ENCODE assay signal across 1 cellular context in the genomic region with DNA sequence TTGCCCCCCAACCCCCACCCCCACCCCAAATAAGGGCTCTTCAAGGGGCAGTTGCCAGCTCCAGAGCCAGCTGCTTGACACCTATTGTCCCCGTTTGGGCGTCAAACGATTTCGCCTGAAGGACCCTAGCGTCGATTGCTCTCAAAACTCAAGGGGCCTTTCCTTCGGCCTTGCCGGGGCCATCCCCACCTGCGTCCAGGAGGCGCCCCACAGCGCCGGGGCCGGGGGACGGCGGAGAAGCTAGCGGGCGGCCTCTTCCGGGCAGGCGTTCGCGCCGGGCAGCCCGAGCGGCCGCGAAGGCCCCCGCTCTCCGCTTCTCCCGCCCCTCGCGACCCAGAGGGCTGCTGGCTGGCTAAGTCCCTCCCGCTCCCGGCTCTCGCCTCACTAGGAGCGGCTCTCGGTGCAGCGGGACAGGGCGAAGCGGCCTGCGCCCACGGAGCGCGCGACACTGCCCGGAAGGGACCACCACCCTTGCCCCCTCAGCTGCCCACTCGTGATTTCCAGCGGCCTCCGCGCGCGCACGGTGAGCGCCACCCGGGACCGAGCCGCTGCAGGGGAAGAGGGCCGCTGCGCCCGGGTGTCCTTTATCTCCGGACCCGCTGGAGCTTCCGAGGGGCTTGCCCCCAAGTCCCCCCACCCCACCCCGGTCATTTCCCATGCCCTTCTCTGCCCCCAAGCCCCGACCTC.
TF ChIP-seq lines count a peak whose summit lies in the region.

A gene with protein sequence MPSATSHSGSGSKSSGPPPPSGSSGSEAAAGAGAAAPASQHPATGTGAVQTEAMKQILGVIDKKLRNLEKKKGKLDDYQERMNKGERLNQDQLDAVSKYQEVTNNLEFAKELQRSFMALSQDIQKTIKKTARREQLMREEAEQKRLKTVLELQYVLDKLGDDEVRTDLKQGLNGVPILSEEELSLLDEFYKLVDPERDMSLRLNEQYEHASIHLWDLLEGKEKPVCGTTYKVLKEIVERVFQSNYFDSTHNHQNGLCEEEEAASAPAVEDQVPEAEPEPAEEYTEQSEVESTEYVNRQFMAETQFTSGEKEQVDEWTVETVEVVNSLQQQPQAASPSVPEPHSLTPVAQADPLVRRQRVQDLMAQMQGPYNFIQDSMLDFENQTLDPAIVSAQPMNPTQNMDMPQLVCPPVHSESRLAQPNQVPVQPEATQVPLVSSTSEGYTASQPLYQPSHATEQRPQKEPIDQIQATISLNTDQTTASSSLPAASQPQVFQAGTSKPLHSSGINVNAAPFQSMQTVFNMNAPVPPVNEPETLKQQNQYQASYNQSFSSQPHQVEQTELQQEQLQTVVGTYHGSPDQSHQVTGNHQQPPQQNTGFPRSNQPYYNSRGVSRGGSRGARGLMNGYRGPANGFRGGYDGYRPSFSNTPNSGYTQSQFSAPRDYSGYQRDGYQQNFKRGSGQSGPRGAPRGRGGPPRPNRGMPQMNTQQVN (plus strand): TSS at position 383 of the 687 bp plus-strand sequence. CDS start 690 bp downstream, outside the sequence.

TF ChIP-seq in HepG2, 621 proteins besides CTCF, POLR2A, EP300 and RAD21 (continued from another document and continues in another):
- TF ChIP-seq, protein P1, sequence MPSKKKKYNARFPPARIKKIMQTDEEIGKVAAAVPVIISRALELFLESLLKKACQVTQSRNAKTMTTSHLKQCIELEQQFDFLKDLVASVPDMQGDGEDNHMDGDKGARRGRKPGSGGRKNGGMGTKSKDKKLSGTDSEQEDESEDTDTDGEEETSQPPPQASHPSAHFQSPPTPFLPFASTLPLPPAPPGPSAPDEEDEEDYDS (CRISPR knock-in tag; IDR thresholded peaks at IDR 0.05): peak; percentile 47; the same call in 1 of the 2 replicates
- TF ChIP-seq NCOA5 (CRISPR knock-in tag; IDR thresholded peaks at IDR 0.05) (no peak), ZNF619 (CRISPR knock-in tag; IDR thresholded peaks at IDR 0.05) (0 out of 2 replicates have a peak, but pooled peaks have one; percentile 49), ZNF160 (CRISPR knock-in tag; IDR thresholded peaks at IDR 0.05) (no peak), SAP130 (CRISPR knock-in tag; IDR thresholded peaks at IDR 0.05; ENCODE audit: low read depth) (peak; percentile 57; the same call in 1 of the 2 replicates), TAF1 (CRISPR knock-in tag; IDR thresholded peaks at IDR 0.05) (peak; percentile 73), GTF2F1 (IDR thresholded peaks at IDR 0.05; ENCODE audit: low read length) (no peak), MAFG (CRISPR knock-in tag; IDR thresholded peaks at IDR 0.05) (no peak), KDM5A (IDR thresholded peaks at IDR 0.05; ENCODE audit: borderline replicate concordance, low read length) (no peak), ZNF572 (CRISPR knock-in tag; IDR thresholded peaks at IDR 0.05) (no peak), SRY (CRISPR knock-in tag; IDR thresholded peaks at IDR 0.05) (peak; percentile 27; the same call in 1 of the 2 replicates), ZNF780A (CRISPR knock-in tag; IDR thresholded peaks at IDR 0.05) (peak; percentile 44; the same call in 1 of the 2 replicates), ZNF317 (CRISPR knock-in tag; IDR thresholded peaks at IDR 0.05) (0 out of 2 replicates have a peak, but pooled peaks have one; percentile 50), GABPA (IDR thresholded peaks at IDR 0.05; ENCODE audit: low read depth, low read length) (no peak), GABPA (CRISPR knock-in tag; IDR thresholded peaks at IDR 0.05; ENCODE audit: low read depth) (no peak), MTF2 (CRISPR knock-in tag; IDR thresholded peaks at IDR 0.05; ENCODE audit: borderline replicate concordance) (no peak), ZKSCAN5 (CRISPR knock-in tag; IDR thresholded peaks at IDR 0.05) (no peak), ZMYM2 (CRISPR knock-in tag; IDR thresholded peaks at IDR 0.05) (no peak), SP2 (CRISPR knock-in tag; IDR thresholded peaks at IDR 0.05) (peak; percentile 1; the same call in 1 of the 2 replicates), SIN3A (IDR thresholded peaks at IDR 0.05; ENCODE audit: borderline replicate concordance, low read depth, low read length) (peak; percentile 66; the same call in 1 of the 2 replicates), ZNF724P (CRISPR knock-in tag; IDR thresholded peaks at IDR 0.05; ENCODE audit: borderline replicate concordance) (0 out of 2 replicates have a peak, but pooled peaks have one; percentile 72), YY1 (IDR thresholded peaks at IDR 0.05; ENCODE audit: insufficient read depth, insufficient replicate concordance, low read depth, low read length) (peak; percentile 71), ZBTB42 (CRISPR knock-in tag; IDR thresholded peaks at IDR 0.05) (0 out of 2 replicates have a peak, but pooled peaks have one; percentile 30), ZNF17 (CRISPR knock-in tag; IDR thresholded peaks at IDR 0.05) (no peak), ZNF792 (CRISPR knock-in tag; IDR thresholded peaks at IDR 0.05) (peak; percentile 16), ARNTL (CRISPR knock-in tag; IDR thresholded peaks at IDR 0.05) (0 out of 2 replicates have a peak, but pooled peaks have one; percentile 26), ZNF614 (CRISPR knock-in tag; IDR thresholded peaks at IDR 0.05; ENCODE audit: borderline replicate concordance) (0 out of 2 replicates have a peak, but pooled peaks have one; percentile 18)
- TF ChIP-seq, protein P2, sequence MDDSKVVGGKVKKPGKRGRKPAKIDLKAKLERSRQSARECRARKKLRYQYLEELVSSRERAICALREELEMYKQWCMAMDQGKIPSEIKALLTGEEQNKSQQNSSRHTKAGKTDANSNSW (CRISPR knock-in tag; IDR thresholded peaks at IDR 0.05; ENCODE audit: borderline replicate concordance): no peak
- TF ChIP-seq, protein P3, sequence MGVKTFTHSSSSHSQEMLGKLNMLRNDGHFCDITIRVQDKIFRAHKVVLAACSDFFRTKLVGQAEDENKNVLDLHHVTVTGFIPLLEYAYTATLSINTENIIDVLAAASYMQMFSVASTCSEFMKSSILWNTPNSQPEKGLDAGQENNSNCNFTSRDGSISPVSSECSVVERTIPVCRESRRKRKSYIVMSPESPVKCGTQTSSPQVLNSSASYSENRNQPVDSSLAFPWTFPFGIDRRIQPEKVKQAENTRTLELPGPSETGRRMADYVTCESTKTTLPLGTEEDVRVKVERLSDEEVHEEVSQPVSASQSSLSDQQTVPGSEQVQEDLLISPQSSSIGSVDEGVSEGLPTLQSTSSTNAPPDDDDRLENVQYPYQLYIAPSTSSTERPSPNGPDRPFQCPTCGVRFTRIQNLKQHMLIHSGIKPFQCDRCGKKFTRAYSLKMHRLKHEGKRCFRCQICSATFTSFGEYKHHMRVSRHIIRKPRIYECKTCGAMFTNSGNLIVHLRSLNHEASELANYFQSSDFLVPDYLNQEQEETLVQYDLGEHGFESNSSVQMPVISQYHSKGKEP (CRISPR knock-in tag; IDR thresholded peaks at IDR 0.05): no peak
- TF ChIP-seq, protein P4, sequence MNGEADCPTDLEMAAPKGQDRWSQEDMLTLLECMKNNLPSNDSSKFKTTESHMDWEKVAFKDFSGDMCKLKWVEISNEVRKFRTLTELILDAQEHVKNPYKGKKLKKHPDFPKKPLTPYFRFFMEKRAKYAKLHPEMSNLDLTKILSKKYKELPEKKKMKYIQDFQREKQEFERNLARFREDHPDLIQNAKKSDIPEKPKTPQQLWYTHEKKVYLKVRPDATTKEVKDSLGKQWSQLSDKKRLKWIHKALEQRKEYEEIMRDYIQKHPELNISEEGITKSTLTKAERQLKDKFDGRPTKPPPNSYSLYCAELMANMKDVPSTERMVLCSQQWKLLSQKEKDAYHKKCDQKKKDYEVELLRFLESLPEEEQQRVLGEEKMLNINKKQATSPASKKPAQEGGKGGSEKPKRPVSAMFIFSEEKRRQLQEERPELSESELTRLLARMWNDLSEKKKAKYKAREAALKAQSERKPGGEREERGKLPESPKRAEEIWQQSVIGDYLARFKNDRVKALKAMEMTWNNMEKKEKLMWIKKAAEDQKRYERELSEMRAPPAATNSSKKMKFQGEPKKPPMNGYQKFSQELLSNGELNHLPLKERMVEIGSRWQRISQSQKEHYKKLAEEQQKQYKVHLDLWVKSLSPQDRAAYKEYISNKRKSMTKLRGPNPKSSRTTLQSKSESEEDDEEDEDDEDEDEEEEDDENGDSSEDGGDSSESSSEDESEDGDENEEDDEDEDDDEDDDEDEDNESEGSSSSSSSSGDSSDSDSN (CRISPR knock-in tag; IDR thresholded peaks at IDR 0.05): peak; percentile 99
- TF ChIP-seq, protein P5, sequence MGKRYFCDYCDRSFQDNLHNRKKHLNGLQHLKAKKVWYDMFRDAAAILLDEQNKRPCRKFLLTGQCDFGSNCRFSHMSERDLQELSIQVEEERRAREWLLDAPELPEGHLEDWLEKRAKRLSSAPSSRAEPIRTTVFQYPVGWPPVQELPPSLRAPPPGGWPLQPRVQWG (CRISPR knock-in tag; IDR thresholded peaks at IDR 0.05; ENCODE audit: borderline replicate concordance, low read depth): no peak
- TF ChIP-seq, protein P6, sequence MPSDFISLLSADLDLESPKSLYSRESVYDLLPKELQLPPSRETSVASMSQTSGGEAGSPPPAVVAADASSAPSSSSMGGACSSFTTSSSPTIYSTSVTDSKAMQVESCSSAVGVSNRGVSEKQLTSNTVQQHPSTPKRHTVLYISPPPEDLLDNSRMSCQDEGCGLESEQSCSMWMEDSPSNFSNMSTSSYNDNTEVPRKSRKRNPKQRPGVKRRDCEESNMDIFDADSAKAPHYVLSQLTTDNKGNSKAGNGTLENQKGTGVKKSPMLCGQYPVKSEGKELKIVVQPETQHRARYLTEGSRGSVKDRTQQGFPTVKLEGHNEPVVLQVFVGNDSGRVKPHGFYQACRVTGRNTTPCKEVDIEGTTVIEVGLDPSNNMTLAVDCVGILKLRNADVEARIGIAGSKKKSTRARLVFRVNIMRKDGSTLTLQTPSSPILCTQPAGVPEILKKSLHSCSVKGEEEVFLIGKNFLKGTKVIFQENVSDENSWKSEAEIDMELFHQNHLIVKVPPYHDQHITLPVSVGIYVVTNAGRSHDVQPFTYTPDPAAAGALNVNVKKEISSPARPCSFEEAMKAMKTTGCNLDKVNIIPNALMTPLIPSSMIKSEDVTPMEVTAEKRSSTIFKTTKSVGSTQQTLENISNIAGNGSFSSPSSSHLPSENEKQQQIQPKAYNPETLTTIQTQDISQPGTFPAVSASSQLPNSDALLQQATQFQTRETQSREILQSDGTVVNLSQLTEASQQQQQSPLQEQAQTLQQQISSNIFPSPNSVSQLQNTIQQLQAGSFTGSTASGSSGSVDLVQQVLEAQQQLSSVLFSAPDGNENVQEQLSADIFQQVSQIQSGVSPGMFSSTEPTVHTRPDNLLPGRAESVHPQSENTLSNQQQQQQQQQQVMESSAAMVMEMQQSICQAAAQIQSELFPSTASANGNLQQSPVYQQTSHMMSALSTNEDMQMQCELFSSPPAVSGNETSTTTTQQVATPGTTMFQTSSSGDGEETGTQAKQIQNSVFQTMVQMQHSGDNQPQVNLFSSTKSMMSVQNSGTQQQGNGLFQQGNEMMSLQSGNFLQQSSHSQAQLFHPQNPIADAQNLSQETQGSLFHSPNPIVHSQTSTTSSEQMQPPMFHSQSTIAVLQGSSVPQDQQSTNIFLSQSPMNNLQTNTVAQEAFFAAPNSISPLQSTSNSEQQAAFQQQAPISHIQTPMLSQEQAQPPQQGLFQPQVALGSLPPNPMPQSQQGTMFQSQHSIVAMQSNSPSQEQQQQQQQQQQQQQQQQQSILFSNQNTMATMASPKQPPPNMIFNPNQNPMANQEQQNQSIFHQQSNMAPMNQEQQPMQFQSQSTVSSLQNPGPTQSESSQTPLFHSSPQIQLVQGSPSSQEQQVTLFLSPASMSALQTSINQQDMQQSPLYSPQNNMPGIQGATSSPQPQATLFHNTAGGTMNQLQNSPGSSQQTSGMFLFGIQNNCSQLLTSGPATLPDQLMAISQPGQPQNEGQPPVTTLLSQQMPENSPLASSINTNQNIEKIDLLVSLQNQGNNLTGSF (CRISPR knock-in tag; IDR thresholded peaks at IDR 0.05): peak; percentile 55; the same call in 1 of the 2 replicates
- TF ChIP-seq, protein P7, sequence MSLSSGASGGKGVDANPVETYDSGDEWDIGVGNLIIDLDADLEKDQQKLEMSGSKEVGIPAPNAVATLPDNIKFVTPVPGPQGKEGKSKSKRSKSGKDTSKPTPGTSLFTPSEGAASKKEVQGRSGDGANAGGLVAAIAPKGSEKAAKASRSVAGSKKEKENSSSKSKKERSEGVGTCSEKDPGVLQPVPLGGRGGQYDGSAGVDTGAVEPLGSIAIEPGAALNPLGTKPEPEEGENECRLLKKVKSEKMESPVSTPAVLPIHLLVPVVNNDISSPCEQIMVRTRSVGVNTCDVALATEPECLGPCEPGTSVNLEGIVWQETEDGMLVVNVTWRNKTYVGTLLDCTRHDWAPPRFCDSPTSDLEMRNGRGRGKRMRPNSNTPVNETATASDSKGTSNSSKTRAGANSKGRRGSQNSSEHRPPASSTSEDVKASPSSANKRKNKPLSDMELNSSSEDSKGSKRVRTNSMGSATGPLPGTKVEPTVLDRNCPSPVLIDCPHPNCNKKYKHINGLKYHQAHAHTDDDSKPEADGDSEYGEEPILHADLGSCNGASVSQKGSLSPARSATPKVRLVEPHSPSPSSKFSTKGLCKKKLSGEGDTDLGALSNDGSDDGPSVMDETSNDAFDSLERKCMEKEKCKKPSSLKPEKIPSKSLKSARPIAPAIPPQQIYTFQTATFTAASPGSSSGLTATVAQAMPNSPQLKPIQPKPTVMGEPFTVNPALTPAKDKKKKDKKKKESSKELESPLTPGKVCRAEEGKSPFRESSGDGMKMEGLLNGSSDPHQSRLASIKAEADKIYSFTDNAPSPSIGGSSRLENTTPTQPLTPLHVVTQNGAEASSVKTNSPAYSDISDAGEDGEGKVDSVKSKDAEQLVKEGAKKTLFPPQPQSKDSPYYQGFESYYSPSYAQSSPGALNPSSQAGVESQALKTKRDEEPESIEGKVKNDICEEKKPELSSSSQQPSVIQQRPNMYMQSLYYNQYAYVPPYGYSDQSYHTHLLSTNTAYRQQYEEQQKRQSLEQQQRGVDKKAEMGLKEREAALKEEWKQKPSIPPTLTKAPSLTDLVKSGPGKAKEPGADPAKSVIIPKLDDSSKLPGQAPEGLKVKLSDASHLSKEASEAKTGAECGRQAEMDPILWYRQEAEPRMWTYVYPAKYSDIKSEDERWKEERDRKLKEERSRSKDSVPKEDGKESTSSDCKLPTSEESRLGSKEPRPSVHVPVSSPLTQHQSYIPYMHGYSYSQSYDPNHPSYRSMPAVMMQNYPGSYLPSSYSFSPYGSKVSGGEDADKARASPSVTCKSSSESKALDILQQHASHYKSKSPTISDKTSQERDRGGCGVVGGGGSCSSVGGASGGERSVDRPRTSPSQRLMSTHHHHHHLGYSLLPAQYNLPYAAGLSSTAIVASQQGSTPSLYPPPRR (CRISPR knock-in tag; IDR thresholded peaks at IDR 0.05; ENCODE audit: borderline replicate concordance): no peak
- TF ChIP-seq, protein P8, sequence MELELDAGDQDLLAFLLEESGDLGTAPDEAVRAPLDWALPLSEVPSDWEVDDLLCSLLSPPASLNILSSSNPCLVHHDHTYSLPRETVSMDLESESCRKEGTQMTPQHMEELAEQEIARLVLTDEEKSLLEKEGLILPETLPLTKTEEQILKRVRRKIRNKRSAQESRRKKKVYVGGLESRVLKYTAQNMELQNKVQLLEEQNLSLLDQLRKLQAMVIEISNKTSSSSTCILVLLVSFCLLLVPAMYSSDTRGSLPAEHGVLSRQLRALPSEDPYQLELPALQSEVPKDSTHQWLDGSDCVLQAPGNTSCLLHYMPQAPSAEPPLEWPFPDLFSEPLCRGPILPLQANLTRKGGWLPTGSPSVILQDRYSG (CRISPR knock-in tag; IDR thresholded peaks at IDR 0.05): 0 out of 2 replicates have a peak, but pooled peaks have one; percentile 12
- TF ChIP-seq, protein P9, sequence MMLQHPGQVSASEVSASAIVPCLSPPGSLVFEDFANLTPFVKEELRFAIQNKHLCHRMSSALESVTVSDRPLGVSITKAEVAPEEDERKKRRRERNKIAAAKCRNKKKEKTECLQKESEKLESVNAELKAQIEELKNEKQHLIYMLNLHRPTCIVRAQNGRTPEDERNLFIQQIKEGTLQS (CRISPR knock-in tag; IDR thresholded peaks at IDR 0.05): no peak
